Comparison of ENCODE assay signal across 22 cellular contexts in genomic region chr22:19840059-19840458, GRCh38.
"Had no signal": no experiment of that assay in that cellular context is flagged by ENCODE, and none has a peak within 500 bp of the region (broad histone marks: within the 10 kb centered on the region; RNA-seq: fewer than 3 reads in every experiment).

No MANE protein-coding gene starts in this region.

- H3K27ac ChIP-seq: dorsolateral prefrontal cortex, gastrocnemius medialis, ovary, psoas muscle, skin epidermis, spleen, testis, tibial artery had no signal

- H3K4me3 ChIP-seq: dorsolateral prefrontal cortex, gastrocnemius medialis, ovary, psoas muscle, skin epidermis, spleen, testis, tibial artery had no signal

- H3K27ac Mint-ChIP-seq: naive thymus-derived CD4-positive, alpha-beta T cell; stimulated activated memory B cell treated with anti-CD40 and anti-IgM and Interleukin-4, amounts not matched to agents 10 μg/mL and 1 μg/mL and 100 μg/mL, for 72 hours; type B pancreatic cell had no signal

- H3K4me1 ChIP-seq: testis had no signal

- H3K36me3 ChIP-seq: gastrocnemius medialis, ovary, spleen, tibial artery had no signal

- DNase-seq: dorsolateral prefrontal cortex; effector CD4-positive, alpha-beta T cell; foreskin fibroblast; gastrocnemius medialis; mammary epithelial cell; mesendoderm; midbrain; naive thymus-derived CD4-positive, alpha-beta T cell; occipital lobe; ovary; psoas muscle; right cardiac atrium; spleen; stimulated activated CD4-positive, alpha-beta T cell treated with anti-CD3 and anti-CD28 coated beads, Interleukin-4, amount 100 ng/mL, for 4 hours; stimulated activated naive CD8-positive, alpha-beta T cell treated with anti-CD3 and anti-CD28 coated beads, Interleukin-15, Interleukin-2, amounts not matched to agents 100 U/mL and 50 U/mL, for 24 hours; substantia nigra; testis; tibial artery had no signal

- H3K9me3 Mint-ChIP-seq: nephron; stimulated activated memory B cell treated with anti-CD40 and anti-IgM and Interleukin-4, amounts not matched to agents 10 μg/mL and 1 μg/mL and 100 μg/mL, for 72 hours; type B pancreatic cell had no signal

- H3K36me3 Mint-ChIP-seq: type B pancreatic cell had no signal

- ATAC-seq: gastrocnemius medialis; naive thymus-derived CD4-positive, alpha-beta T cell; psoas muscle; right cardiac atrium; stimulated activated memory B cell treated with anti-CD40 and anti-IgM and Interleukin-4, amounts not matched to agents 10 μg/mL and 1 μg/mL and 100 μg/mL, for 72 hours; stimulated activated naive CD8-positive, alpha-beta T cell treated with anti-CD3 and anti-CD28 coated beads, Interleukin-15, Interleukin-2, amounts not matched to agents 100 U/mL and 50 U/mL, for 24 hours had no signal

- H3K4me3 Mint-ChIP-seq: naive thymus-derived CD4-positive, alpha-beta T cell; nephron; stimulated activated memory B cell treated with anti-CD40 and anti-IgM and Interleukin-4, amounts not matched to agents 10 μg/mL and 1 μg/mL and 100 μg/mL, for 72 hours; type B pancreatic cell had no signal

- H3K27me3 Mint-ChIP-seq: naive thymus-derived CD4-positive, alpha-beta T cell; stimulated activated memory B cell treated with anti-CD40 and anti-IgM and Interleukin-4, amounts not matched to agents 10 μg/mL and 1 μg/mL and 100 μg/mL, for 72 hours; type B pancreatic cell had no signal

- H3K9me3 ChIP-seq: gastrocnemius medialis, ovary, psoas muscle, spleen, testis, tibial artery had no signal

- H3K27me3 ChIP-seq: dorsolateral prefrontal cortex, gastrocnemius medialis, ovary, spleen, testis, tibial artery had no signal
